ENCODE assay signal across 6 cellular contexts in the genomic region with DNA sequence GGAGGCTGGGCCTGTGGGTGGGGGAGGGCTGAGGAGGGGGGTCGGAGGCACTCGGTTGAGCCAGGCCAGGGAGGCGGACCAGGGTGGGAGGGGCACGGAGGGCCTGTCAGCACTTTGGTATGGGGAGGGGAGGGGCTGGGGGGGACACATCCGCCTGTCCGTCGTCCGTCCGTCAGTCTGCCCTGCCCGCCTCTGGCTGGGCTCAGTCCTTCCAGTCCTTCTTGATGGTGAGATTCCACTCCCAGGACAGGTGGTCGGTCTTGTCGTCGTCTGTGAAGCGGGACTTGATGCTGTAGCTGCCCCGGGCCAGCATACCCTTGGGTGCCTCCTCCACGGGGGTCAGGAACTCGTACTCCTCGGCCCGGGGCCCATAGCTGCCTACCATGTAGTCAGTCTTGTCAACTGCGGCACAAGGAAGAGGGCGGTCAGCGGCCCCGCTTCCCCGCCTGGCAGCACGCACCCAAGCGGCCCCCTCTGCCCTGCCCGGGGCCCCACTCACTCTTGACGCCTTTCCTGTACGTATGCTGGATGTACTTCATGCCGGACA. TPM values are rescaled to one million over a fixed set of nuclear protein-coding genes. Genes with fewer than 3 reads are reported as not detected.
DNase-seq lines count a peak whose midpoint lies in the region; ATAC-seq, FAIRE-seq and TF ChIP-seq lines count a peak whose summit lies in the region.

No MANE protein-coding gene starts in this region.

- H3K36me3 Mint-ChIP-seq in Caco-2 (ENCODE audit: insufficient read depth, unreplicated experiment): peaks cover 97% of the 10 kb centered on the region

- no peak for FAIRE-seq in RCC 7860 (lab: Jason Lieb, UNC)

- H3K27me3 ChIP-seq in Caco-2 (replicated peaks; ENCODE audit: control insufficient read depth, insufficient read depth, low read length): no peaks in the 10 kb centered on the region
- H3K27me3 ChIP-seq in gastroesophageal sphincter: no peaks in the 10 kb centered on the region
- no peaks in the 10 kb centered on the region for H3K27me3 ChIP-seq in upper lobe of right lung

- H3K4me1 Mint-ChIP-seq in Caco-2 (ENCODE audit: low read depth, unreplicated experiment): peaks cover 16% of the 10 kb centered on the region

- intact Hi-C loops in Caco-2 (cut with micrococcal nuclease; ENCODE audit: unreplicated experiment): no loop called here
- intact Hi-C loops in upper lobe of right lung (cut with DNase I): no loop called here

- no peak for TF ChIP-seq EP300 in gastroesophageal sphincter (IDR thresholded peaks at IDR 0.05)

- no peak overlapping the region for H3K4me3 ChIP-seq in Caco-2 (ENCODE audit: low read depth, low read length)
- peak overlapping the region in 1 of 2 donors; percentile 80 for H3K4me3 ChIP-seq in gastroesophageal sphincter
- no peak overlapping the region for H3K4me3 ChIP-seq in upper lobe of right lung

- TF ChIP-seq CTCF in Caco-2 (IDR thresholded peaks at IDR 0.05; ENCODE audit: insufficient read depth in 1 of 2, low read depth in 1 of 2, low read length in 1 of 2, severe bottlenecking in 1 of 2, unreplicated experiment in 1 of 2) (no peak), gastroesophageal sphincter (IDR thresholded peaks at IDR 0.05) (no peak), upper lobe of right lung (IDR thresholded peaks at IDR 0.05) (no peak)

- H3K9me3 ChIP-seq in Caco-2: no peaks in the 10 kb centered on the region
- no peaks in the 10 kb centered on the region for H3K9me3 ChIP-seq in gastroesophageal sphincter
- no peaks in the 10 kb centered on the region for H3K9me3 ChIP-seq in upper lobe of right lung

- H3K27ac ChIP-seq in gastroesophageal sphincter (peak overlapping the region in 3 of 4 donors; percentile 98 to 99 (median 99)), upper lobe of right lung (peak overlapping the region; percentile 89)

- CTCF ChIA-PET in Caco-2 (lab: Charles Lee): interaction anchor here (0.8 to 1.0 kb wide), 2 partner anchors 158 to 169 kb away, joined by 3 to 4 read pairs; a partner anchor contains a TSS

- no peaks in the 10 kb centered on the region for H3K27me3 Mint-ChIP-seq in Caco-2 (ENCODE audit: insufficient read depth, unreplicated experiment)

- 80% methylated on average over 1 of the region's 30 CpGs; no CpG with 5 or more reads in 1 of the 2 donors for WGBS in gastroesophageal sphincter (ENCODE audit: low coverage in 1 of 2), 2 donors

- H3K9me3 Mint-ChIP-seq in Caco-2 (ENCODE audit: unreplicated experiment): no peaks in the 10 kb centered on the region

- DNase-seq in Caco-2 (peak; percentile 77 to 83), RCC 7860 (ENCODE audit: low spot score) (peak; percentile 77), upper lobe of right lung (peak; percentile 74), DMS114 treated with DMSO at 0.1 percent for 48 hours (lab: John Stamatoyannopoulos, UW; ENCODE audit: unreplicated experiment) (no peak)

- peak overlapping the region; percentile 60 for H3K4me3 Mint-ChIP-seq in Caco-2 (ENCODE audit: unreplicated experiment)

- H3K36me3 ChIP-seq in Caco-2 (ENCODE audit: control insufficient read depth, insufficient read depth, low read length): peaks cover 4% of the 10 kb centered on the region; the same call in 1 of the 2 replicates
- peaks cover 0 to 42% of the 10 kb centered on the region in 2 donors for H3K36me3 ChIP-seq in gastroesophageal sphincter
- peaks cover 19% of the 10 kb centered on the region for H3K36me3 ChIP-seq in upper lobe of right lung

- TSS peak; percentile 56 for BruUV-seq in Caco-2 (replicated peaks; lab: Mats Ljungman, UMichigan)

- H3K4me1 ChIP-seq in Caco-2 (peaks cover 50% of the 10 kb centered on the region), gastroesophageal sphincter (peaks cover 0 to 68% (median 35%) of the 10 kb centered on the region in 3 donors), upper lobe of right lung (peaks cover 43% of the 10 kb centered on the region)

- no peak for TF ChIP-seq POLR2A in gastroesophageal sphincter (IDR thresholded peaks at IDR 0.05)

- peak; percentile 18 for ATAC-seq in gastroesophageal sphincter
- peak; percentile 0 for ATAC-seq in upper lobe of right lung
- no peak for ATAC-seq in GM18909 (IDR thresholded peaks at IDR 0.05; ENCODE audit: poor library complexity, unreplicated experiment)

- H3K27ac Mint-ChIP-seq in Caco-2 (ENCODE audit: unreplicated experiment): peak overlapping the region; percentile 90

- POLR2A ChIA-PET in Caco-2 (lab: Charles Lee): interaction anchor here (0.6 to 0.9 kb wide), 2 partner anchors 24 to 587 kb away, joined by 4 read pairs; no protein-coding TSS in a partner anchor

RNA-seq across cellular contexts. Expression of a gene that starts 2.4 kb away (rescaled TPM):
- total RNA-seq in Caco-2 (2022) (253 and 292 TPM in 2 replicates), gastroesophageal sphincter (100 to 1,000 TPM; 120 to 219 (median 169) TPM), upper lobe of right lung (386 TPM)

RNA-seq across cellular contexts. Expression of a gene that starts 8.4 kb away (rescaled TPM):
- total RNA-seq in Caco-2 (2022): 895 and 958 TPM in 2 replicates
- total RNA-seq in gastroesophageal sphincter: 100 to 1,000 TPM; 257 to 365 (median 324) TPM
- 462 TPM for total RNA-seq in upper lobe of right lung

RNA-seq across cellular contexts. Expression of a gene that starts 22.6 kb away (rescaled TPM):
- total RNA-seq in Caco-2 (2022) (248 and 252 TPM in 2 replicates), gastroesophageal sphincter (10 to 100 TPM; 26.6 to 68.1 (median 55.5) TPM), upper lobe of right lung (39.4 TPM)

RNA-seq across cellular contexts. Expression of a gene that starts 22.8 kb away (rescaled TPM):
- total RNA-seq in Caco-2 (2022) (133 and 140 TPM in 2 replicates), gastroesophageal sphincter (100 to 1,000 TPM in 3 of 4 donors, 10 to 100 TPM in 1; 81.0 to 128 (median 119) TPM), upper lobe of right lung (91.0 TPM)

RNA-seq across cellular contexts. Expression of a gene that starts 33.3 kb away (rescaled TPM):
- total RNA-seq in Caco-2 (2022): 0.37 and 0.68 TPM in 2 replicates
- total RNA-seq in gastroesophageal sphincter: under 1 TPM in 2 of 4 donors, not detected in 2; 0.12 to 0.16 TPM
- total RNA-seq in upper lobe of right lung: 0.55 TPM
